ENCODE assay signal across 9 cellular contexts in the genomic region with DNA sequence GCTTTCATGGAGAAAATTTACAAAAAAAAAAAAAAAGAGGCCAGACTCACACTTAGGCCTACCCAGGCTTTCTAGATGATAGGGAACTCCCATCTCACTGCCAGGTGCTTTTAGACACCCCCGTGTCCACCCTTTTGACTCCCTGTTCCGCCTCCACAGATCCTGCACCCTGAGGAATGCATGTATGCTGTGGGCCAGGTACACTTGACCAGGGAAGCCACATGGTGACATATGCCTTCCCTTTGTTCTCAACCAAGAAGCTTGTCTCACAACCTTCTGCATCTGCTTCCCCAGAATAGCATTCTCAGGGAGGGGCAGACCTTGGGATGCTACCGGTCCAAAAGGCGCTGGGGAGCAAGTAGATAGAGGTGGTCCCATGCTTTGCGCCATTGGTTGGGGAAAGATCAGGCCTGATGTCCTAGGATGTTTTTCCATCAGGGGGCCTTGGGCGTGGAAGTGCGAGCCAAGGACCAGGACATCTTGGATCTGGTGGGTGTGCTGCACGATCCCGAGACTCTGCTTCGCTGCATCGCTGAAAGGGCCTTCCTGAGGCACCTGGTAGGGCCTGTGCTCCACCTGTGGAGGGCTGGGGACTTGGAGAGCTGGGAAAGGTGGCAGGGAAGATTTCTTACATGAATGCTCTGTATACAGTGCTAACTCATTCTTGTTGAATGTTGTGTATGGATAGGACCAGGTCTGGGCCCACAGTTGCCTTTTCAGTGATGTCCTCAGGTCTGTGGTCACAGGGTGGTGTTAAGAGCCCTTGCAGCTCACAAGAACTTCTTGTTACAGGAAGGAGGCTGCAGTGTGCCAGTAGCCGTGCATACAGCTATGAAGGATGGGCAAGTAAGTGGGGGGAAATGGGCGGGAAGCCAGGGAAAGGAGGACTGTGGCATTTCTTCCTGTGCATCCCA. TPM values are rescaled to one million over a fixed set of nuclear protein-coding genes. Genes with fewer than 3 reads are reported as not detected.
DNase-seq lines count a peak whose midpoint lies in the region; ATAC-seq and TF ChIP-seq lines count a peak whose summit lies in the region.
"Had no signal": no experiment of that assay in that cellular context is flagged by ENCODE, and none has a peak within 500 bp of the region (broad histone marks: within the 10 kb centered on the region; RNA-seq: fewer than 3 reads in every experiment).

No MANE protein-coding gene starts in this region.

- peak overlapping the region; percentile 96 for H3K4me3 Mint-ChIP-seq in GM23338

- no peak overlapping the region for H2AFZ ChIP-seq in GM23338

- ATAC-seq in GM23338 (no peak), HG03521 (IDR thresholded peaks at IDR 0.05; ENCODE audit: unreplicated experiment) (no peak)

- H3K9me2 ChIP-seq in GM23338 (ENCODE audit: insufficient read depth), result no peaks in the 10 kb centered on the region

- peaks cover 34% of the 10 kb centered on the region for H3K79me2 ChIP-seq in GM23338 (replicated peaks; ENCODE audit: insufficient read depth)

- 86 to 91% methylated on average over 11 to 13 of the region's 13 CpGs for WGBS in testis, 2 donors

- H3K9ac ChIP-seq in BLaER1 treated with 17β-estradiol and CSF1 and Interleukin-3, amounts not matched to agents 10 nM and 100 nM, result peak overlapping the region; percentile 90 to 99 (median 97); a peak in 21 of 22 replicates
- no peak overlapping the region for H3K9ac ChIP-seq in iPS-15b (ENCODE audit: low read depth, low read length)

- peaks cover 65% of the 10 kb centered on the region for H3K36me3 Mint-ChIP-seq in GM23338 (ENCODE audit: low read depth)

- intact Hi-C loops in testis (cut with DNase I; ENCODE audit: low total_unique reads), result loop anchor here (10.0 kb wide), 1 partner anchor 93 kb away; the partner anchor contains the start of gene NHERF4

- peaks cover 28% of the 10 kb centered on the region for H3K27me3 Mint-ChIP-seq in GM23338 (ENCODE audit: insufficient read depth, low read depth, poor library complexity)

- H3K9me3 Mint-ChIP-seq in GM23338, result no peaks in the 10 kb centered on the region; the same call in 2 of the 3 replicates

- peak overlapping the region in 9 of 10 experiments; percentile 82 to 98 (median 96); a peak in 17 of 20 replicates for H3K4me3 ChIP-seq in BLaER1 treated with 17β-estradiol and CSF1 and Interleukin-3, amounts not matched to agents 10 nM and 100 nM
- H3K4me3 ChIP-seq in GM23338 (peak overlapping the region; percentile 96), WERI-Rb-1 (ENCODE audit: low read depth, low read length) (peak overlapping the region; percentile 67), iPS-15b (ENCODE audit: low read depth, low read length) (peak overlapping the region; percentile 92), testis (no peak overlapping the region)

- peak overlapping the region; percentile 56; the same call in 1 of the 2 replicates for H3K27ac Mint-ChIP-seq in GM23338

- peaks cover 40% of the 10 kb centered on the region for H3F3A ChIP-seq in GM23338 (replicated peaks; ENCODE audit: low read depth)

- no peaks in the 10 kb centered on the region; a peak in 3 of 22 replicates for H3K9me3 ChIP-seq in BLaER1 treated with 17β-estradiol and CSF1 and Interleukin-3, amounts not matched to agents 10 nM and 100 nM (replicated peaks in 1 of 11)
- H3K9me3 ChIP-seq in WERI-Rb-1 (ENCODE audit: severe bottlenecking) (no peaks in the 10 kb centered on the region), iPS-15b (ENCODE audit: control insufficient read depth, insufficient read depth, low read length) (no peaks in the 10 kb centered on the region), testis (no peaks in the 10 kb centered on the region)

- H3K36me3 ChIP-seq in BLaER1 treated with 17β-estradiol and CSF1 and Interleukin-3, amounts not matched to agents 10 nM and 100 nM, result peaks cover 11 to 57% (median 44%) of the 10 kb centered on the region in 11 experiments
- peaks cover 10% of the 10 kb centered on the region for H3K36me3 ChIP-seq in GM23338 (ENCODE audit: insufficient read depth)
- H3K36me3 ChIP-seq in WERI-Rb-1, result peaks cover 43% of the 10 kb centered on the region
- peaks cover 10% of the 10 kb centered on the region for H3K36me3 ChIP-seq in iPS-15b (ENCODE audit: control insufficient read depth, insufficient read depth, low read length)
- no peaks in the 10 kb centered on the region for H3K36me3 ChIP-seq in testis (ENCODE audit: low read depth, missing control alignments)

- peaks cover 0 to 38% (median 34%) of the 10 kb centered on the region in 11 experiments; a peak in 20 of 22 replicates for H4K20me1 ChIP-seq in BLaER1 treated with 17β-estradiol and CSF1 and Interleukin-3, amounts not matched to agents 10 nM and 100 nM
- H4K20me1 ChIP-seq in GM23338 (replicated peaks; ENCODE audit: insufficient read depth), result peaks cover 29% of the 10 kb centered on the region; the same call in 1 of the 2 replicates

- no peaks in the 10 kb centered on the region for H3K27me3 ChIP-seq in BLaER1 treated with 17β-estradiol and CSF1 and Interleukin-3, amounts not matched to agents 10 nM and 100 nM
- H3K27me3 ChIP-seq in GM23338 (ENCODE audit: insufficient read depth), result no peaks in the 10 kb centered on the region
- H3K27me3 ChIP-seq in WERI-Rb-1 (ENCODE audit: insufficient read depth, low read depth, severe bottlenecking), result no peaks in the 10 kb centered on the region
- H3K27me3 ChIP-seq in iPS-15b (ENCODE audit: control insufficient read depth, insufficient read depth, low read length), result no peaks in the 10 kb centered on the region
- no peaks in the 10 kb centered on the region for H3K27me3 ChIP-seq in testis

- TF ChIP-seq CTCF in GM23338 (conservative IDR thresholded peaks at IDR 0.05; ENCODE audit: low read depth in 2 of 2) (no peak), WERI-Rb-1 (IDR thresholded peaks at IDR 0.05; ENCODE audit: low read depth, low read length) (no peak), testis (IDR thresholded peaks at IDR 0.05) (no peak)

- DNase-seq in GM23338 (ENCODE audit: low spot score), result no peak
- peak; percentile 16 for DNase-seq in WERI-Rb-1
- DNase-seq in NCI-H2196 treated with DMSO at 0.1 percent for 48 hours (lab: John Stamatoyannopoulos, UW; ENCODE audit: unreplicated experiment), result no peak
- DNase-seq in NCI-H146 (lab: John Stamatoyannopoulos, UW), result no peak
- DNase-seq in testis, result no peak
- DNase-seq: NCI-H774 had no signal

- peaks cover 61 to 79% (median 71%) of the 10 kb centered on the region in 10 experiments for H3K4me1 ChIP-seq in BLaER1 treated with 17β-estradiol and CSF1 and Interleukin-3, amounts not matched to agents 10 nM and 100 nM
- H3K4me1 ChIP-seq in GM23338 (ENCODE audit: insufficient read depth) (peaks cover 14% of the 10 kb centered on the region; the same call in 1 of the 2 replicates), iPS-15b (ENCODE audit: control insufficient read depth, insufficient read depth, low read length) (peaks cover 7% of the 10 kb centered on the region), testis (peaks cover 17% of the 10 kb centered on the region)

- H3K27ac ChIP-seq in BLaER1 treated with 17β-estradiol and CSF1 and Interleukin-3, amounts not matched to agents 10 nM and 100 nM, result peak overlapping the region in 9 of 11 experiments; percentile 22 to 98 (median 95); a peak in 17 of 22 replicates
- H3K27ac ChIP-seq in GM23338 (ENCODE audit: low read depth) (peak overlapping the region; percentile 76), WERI-Rb-1 (peak overlapping the region; percentile 97), testis (no peak overlapping the region)

- TF ChIP-seq POLR2A in testis (IDR thresholded peaks at IDR 0.05), result no peak

- peak overlapping the region; percentile 89 to 99 (median 98) for H3K4me2 ChIP-seq in BLaER1 treated with 17β-estradiol and CSF1 and Interleukin-3, amounts not matched to agents 10 nM and 100 nM
- H3K4me2 ChIP-seq in GM23338, result peak overlapping the region; percentile 100

- peaks cover 10% of the 10 kb centered on the region for H3K4me1 Mint-ChIP-seq in GM23338

TF ChIP-seq in GM23338, 12 proteins besides CTCF, POLR2A, EP300 and RAD21:
- TF ChIP-seq ZNF331 (CRISPR knock-in tag; IDR thresholded peaks at IDR 0.05; ENCODE audit: low read depth), result no peak

RNA-seq across cellular contexts. Expression of gene HMBS, which starts 7.5 kb away (rescaled TPM):
- 91.7 and 107 TPM in 2 replicates for total RNA-seq in GM23338 (2014; rRNA removed; shearing (Covaris generic))
- 101 and 105 TPM in 2 replicates for polyA plus RNA-seq in GM23338 (2016; fragmentation: Nextera tagmentation; extraction: Ambion mirVana)
- 10 to 100 TPM; 17.0 to 17.3 TPM for total RNA-seq in testis
- polyA plus RNA-seq in testis (ENCODE audit: insufficient read depth, low read depth, low replicate concordance), result 14.0 TPM

RNA-seq across cellular contexts. Expression of gene DPAGT1, which starts 9.4 kb away (rescaled TPM):
- 36.4 and 37.2 TPM in 2 replicates for total RNA-seq in GM23338 (2014; rRNA removed; shearing (Covaris generic))
- 48.3 and 52.6 TPM in 2 replicates for polyA plus RNA-seq in GM23338 (2016; fragmentation: Nextera tagmentation; extraction: Ambion mirVana)
- 10 to 100 TPM; 29.4 to 35.5 TPM for total RNA-seq in testis
- polyA plus RNA-seq in testis (ENCODE audit: insufficient read depth, low read depth, low replicate concordance), result 24.6 TPM

RNA-seq across cellular contexts. Expression of gene C2CD2L, which starts 14.9 kb away (rescaled TPM):
- 2.3 and 4.4 TPM in 2 replicates for total RNA-seq in GM23338 (2014; rRNA removed; shearing (Covaris generic))
- polyA plus RNA-seq in GM23338 (2016; fragmentation: Nextera tagmentation; extraction: Ambion mirVana) (1.4 TPM in 2 replicates), testis (ENCODE audit: insufficient read depth, low read depth, low replicate concordance) (7.8 TPM)
- total RNA-seq in testis, result 10 to 100 TPM; 11.7 to 12.3 TPM

RNA-seq across cellular contexts. Expression of gene VPS11, which starts 24.6 kb away (rescaled TPM):
- total RNA-seq in GM23338 (2014; rRNA removed; shearing (Covaris generic)), result 13.4 and 14.6 TPM in 2 replicates
- 11.5 and 15.5 TPM in 2 replicates for polyA plus RNA-seq in GM23338 (2016; fragmentation: Nextera tagmentation; extraction: Ambion mirVana)
- 10 to 100 TPM; 50.7 to 56.7 TPM for total RNA-seq in testis
- polyA plus RNA-seq in testis (ENCODE audit: insufficient read depth, low read depth, low replicate concordance), result 60.5 TPM

RNA-seq across cellular contexts. Expression of gene HINFP, which starts 29.2 kb away (rescaled TPM):
- total RNA-seq in GM23338 (2014; rRNA removed; shearing (Covaris generic)), result 29.2 and 29.6 TPM in 2 replicates
- polyA plus RNA-seq in GM23338 (2016; fragmentation: Nextera tagmentation; extraction: Ambion mirVana) (12.6 and 12.8 TPM in 2 replicates), testis (ENCODE audit: insufficient read depth, low read depth, low replicate concordance) (38.3 TPM)
- total RNA-seq in testis, result 10 to 100 TPM; 58.3 to 58.7 TPM

Comparison
In these comparisons a context has a peak if more than half of its experiments do, and no peak if none do; other contexts are left out.
1. H3K27ac ChIP-seq: peak in BLaER1 treated with 17β-estradiol and CSF1 and Interleukin-3, amounts not matched to agents 10 nM and 100 nM (9 of 11), GM23338 (single experiment) and WERI-Rb-1 (single experiment); none in testis (0 of 2).
2. H3K4me3 ChIP-seq: peak in BLaER1 treated with 17β-estradiol and CSF1 and Interleukin-3, amounts not matched to agents 10 nM and 100 nM (9 of 10), GM23338 (single experiment), WERI-Rb-1 (single experiment) and iPS-15b (single experiment); none in testis (0 of 2).